12 cellular contexts compared by ENCODE assay signal in the genomic region with DNA sequence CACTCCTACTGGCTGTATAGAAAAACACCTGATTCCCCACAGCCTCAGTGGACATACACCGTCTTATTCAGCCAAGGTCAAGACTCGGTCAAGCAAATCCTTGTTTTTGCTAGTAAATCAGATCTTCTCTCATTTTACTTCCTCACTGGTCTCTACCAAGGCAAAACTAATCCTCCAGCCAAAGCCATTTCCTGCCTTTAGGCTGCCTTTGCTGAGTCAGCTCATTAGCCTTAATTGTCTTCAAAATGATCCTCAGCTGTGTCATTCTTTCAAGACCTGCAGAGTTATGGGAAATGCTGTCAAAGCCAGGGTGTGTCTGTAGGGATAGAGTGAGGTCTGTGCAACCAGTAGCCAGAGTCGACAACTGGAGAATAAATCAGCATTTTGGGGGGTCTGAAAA.
A peak's percentile ranks its signal among the peaks of the same experiment; 100 is the strongest.
DNase-seq lines count a peak whose midpoint lies in the region; TF ChIP-seq lines count a peak whose summit lies in the region.
"Had no signal": no experiment of that assay in that cellular context is flagged by ENCODE, and none has a peak within 500 bp of the region (broad histone marks: within the 10 kb centered on the region; RNA-seq: fewer than 3 reads in every experiment).

No MANE protein-coding gene starts in this region.

- H3K4me3 ChIP-seq in retinal pigment epithelial cell (ENCODE audit: low read length) = no peak overlapping the region
- H3K4me3 ChIP-seq: cardiac muscle cell had no signal

- DNase-seq in HPDE6-E6E7 (ENCODE audit: extremely low spot score) (peak; percentile 20), RPMI8226 (peak; percentile 86), fibroblast of peridontal ligament (ENCODE audit: extremely low read depth) (peak; percentile 44), retinal pigment epithelial cell (ENCODE audit: low read depth) (peak; percentile 95), NK-92 (lab: John Stamatoyannopoulos, UW; ENCODE audit: unreplicated experiment) (no peak), NCI-H128 (lab: John Stamatoyannopoulos, UW; ENCODE audit: unreplicated experiment) (no peak)
- DNase-seq in central memory CD4-positive, alpha-beta T cell = no peak
- DNase-seq: activated CD8-positive, alpha-beta memory T cell treated with anti-CD3 and anti-CD28 coated beads, Interleukin-2, amount 10 ng/mL, durations not matched to agents 7 days and 5 days; DMS79 treated with DMSO at 0.1 percent for 48 hours; NCI-H2107; SW 1271 had no signal

- no peak for TF ChIP-seq CTCF in retinal pigment epithelial cell (conservative IDR thresholded peaks at IDR 0.05; ENCODE audit: low read depth, low read length)

Comparison
In these comparisons a context has a peak if more than half of its experiments do, and no peak if none do; other contexts are left out.
1. DNase-seq: peak in HPDE6-E6E7 (single experiment), RPMI8226 (single experiment), fibroblast of peridontal ligament (single experiment) and retinal pigment epithelial cell (single experiment); none in central memory CD4-positive, alpha-beta T cell (single experiment), NK-92 (single experiment) and NCI-H128 (single experiment).